In the genomic region with DNA sequence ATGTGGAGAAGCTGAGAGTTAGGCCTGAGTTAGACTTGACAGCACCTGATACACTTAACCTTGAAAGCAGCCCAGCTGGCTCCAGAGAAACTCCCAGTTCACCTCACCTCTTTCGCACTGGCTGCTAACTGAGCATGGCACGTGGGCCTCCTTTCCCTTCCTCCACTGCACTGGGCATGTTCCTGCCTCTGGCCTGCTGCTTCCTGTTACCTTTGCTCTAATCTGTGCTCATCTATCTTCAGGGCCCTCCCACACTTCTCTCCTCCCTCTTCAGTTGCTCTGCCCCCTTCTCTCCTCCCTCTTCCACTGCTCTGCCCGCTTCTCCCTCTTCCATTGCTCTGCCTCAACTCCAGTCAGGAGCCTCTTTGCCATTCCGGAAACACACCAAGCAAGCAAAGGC, we compare ENCODE assay signal across 9 cellular contexts. TPM values are rescaled to one million over a fixed set of nuclear protein-coding genes. Genes with fewer than 3 reads are reported as not detected.
DNase-seq lines count a peak whose midpoint lies in the region; ATAC-seq and TF ChIP-seq lines count a peak whose summit lies in the region.
"Had no signal": no experiment of that assay in that cellular context is flagged by ENCODE, and none has a peak within 500 bp of the region (broad histone marks: within the 10 kb centered on the region; RNA-seq: fewer than 3 reads in every experiment).

No MANE protein-coding gene starts in this region.

- CTCF ChIA-PET in RWPE1 (lab: Yijun Ruan, JAX): interaction anchor here (0.6 to 1.4 kb wide), 5 partner anchors 24 to 499 kb away, joined by 3 to 6 read pairs (median 5); no protein-coding TSS in a partner anchor

- peak; percentile 17 for ATAC-seq in left ventricle myocardium superior
- peak; percentile 80 to 81 for ATAC-seq in gastrocnemius medialis
- ATAC-seq in HG03025 (IDR thresholded peaks at IDR 0.05; ENCODE audit: low FRiP score, unreplicated experiment): no peak

- peaks cover 37 to 50% of the 10 kb centered on the region in 2 donors for H3K4me1 ChIP-seq in gastrocnemius medialis

- no peaks in the 10 kb centered on the region for H3K9me3 ChIP-seq in gastrocnemius medialis

- H3K4me3 Mint-ChIP-seq in activated CD4-positive, alpha-beta T cell treated with anti-CD3 and anti-CD28 coated beads, Interleukin-2, amount 10 ng/mL, durations not matched to agents 24 days and 14 days: no peak overlapping the region

- H3K9me3 Mint-ChIP-seq in activated CD4-positive, alpha-beta T cell treated with anti-CD3 and anti-CD28 coated beads, Interleukin-2, amount 10 ng/mL, durations not matched to agents 24 days and 14 days: no peaks in the 10 kb centered on the region

- in situ Hi-C loops in gastrocnemius medialis (cut with MboI; ENCODE audit: low sequenced_read_pairs in 4 of 4): no loop called here

- H3K27ac ChIP-seq in RWPE1 (peak overlapping the region; percentile 62), gastrocnemius medialis (peak overlapping the region; percentile 85 to 96 (median 88))

- H3K36me3 Mint-ChIP-seq in activated CD4-positive, alpha-beta T cell treated with anti-CD3 and anti-CD28 coated beads, Interleukin-2, amount 10 ng/mL, durations not matched to agents 24 days and 14 days (ENCODE audit: low read depth): peaks cover 67% of the 10 kb centered on the region

- TF ChIP-seq POLR2A in gastrocnemius medialis (IDR thresholded peaks at IDR 0.05): no peak

- H3K27me3 Mint-ChIP-seq in activated CD4-positive, alpha-beta T cell treated with anti-CD3 and anti-CD28 coated beads, Interleukin-2, amount 10 ng/mL, durations not matched to agents 24 days and 14 days: no peaks in the 10 kb centered on the region

- H3K4me1 Mint-ChIP-seq in activated CD4-positive, alpha-beta T cell treated with anti-CD3 and anti-CD28 coated beads, Interleukin-2, amount 10 ng/mL, durations not matched to agents 24 days and 14 days: peaks cover 6% of the 10 kb centered on the region

- peak overlapping the region; percentile 48 for H3K27ac Mint-ChIP-seq in activated CD4-positive, alpha-beta T cell treated with anti-CD3 and anti-CD28 coated beads, Interleukin-2, amount 10 ng/mL, durations not matched to agents 24 days and 14 days

- H3K36me3 ChIP-seq in gastrocnemius medialis: peaks cover 0 to 36% of the 10 kb centered on the region in 2 donors

- H3K27me3 ChIP-seq in gastrocnemius medialis: no peaks in the 10 kb centered on the region

- intact Hi-C loops in activated CD4-positive, alpha-beta T cell treated with anti-CD3 and anti-CD28 coated beads, Interleukin-2, amount 10 ng/mL, durations not matched to agents 24 days and 14 days (cut with micrococcal nuclease): no loop called here
- intact Hi-C loops in left ventricle myocardium superior (cut with micrococcal nuclease): no loop called here
- intact Hi-C loops in gastrocnemius medialis (cut with DNase I; ENCODE audit: low total_unique reads): no loop called here

- no peak for DNase-seq in activated CD4-positive, alpha-beta T cell treated with anti-CD3 and anti-CD28 coated beads, Interleukin-2, amount 10 ng/mL, durations not matched to agents 24 days and 14 days
- no peak for DNase-seq in activated CD4-positive, alpha-beta T cell treated with anti-CD3 and anti-CD28 coated beads for 1 hour
- DNase-seq in RWPE1 (ENCODE audit: low spot score) (no peak), left ventricle myocardium superior (peak; percentile 19), gastrocnemius medialis (peak; percentile 88 to 95), middle frontal gyrus (ENCODE audit: extremely low spot score, low spot score) (no peak), GM19238 (ENCODE audit: insufficient read length, low spot score) (no peak)
- DNase-seq: NCI-H1436 had no signal

- TF ChIP-seq CTCF in RWPE1 (conservative IDR thresholded peaks at IDR 0.05; ENCODE audit: low read depth): no peak
- no peak for TF ChIP-seq CTCF in gastrocnemius medialis (IDR thresholded peaks at IDR 0.05 in 4 of 5, conservative IDR thresholded peaks at IDR 0.05 in 1 of 5)

- no peak overlapping the region for H3K4me3 ChIP-seq in gastrocnemius medialis

- POLR2A ChIA-PET in RWPE1 (lab: Yijun Ruan, JAX; ENCODE audit: low non-redundant PET): interaction anchor here (1.0 kb wide), 1 partner anchor 45 kb away, joined by 3 read pairs; no protein-coding TSS in a partner anchor

RNA-seq across cellular contexts. Expression of gene UBE2V1, which starts 13.7 kb away (rescaled TPM):
- total RNA-seq in activated CD4-positive, alpha-beta T cell treated with anti-CD3 and anti-CD28 coated beads, Interleukin-2, amount 10 ng/mL, durations not matched to agents 24 days and 14 days: 142 and 153 TPM in 2 replicates
- total RNA-seq in left ventricle myocardium superior (92.6 TPM), gastrocnemius medialis (10 to 100 TPM; 37.6 to 58.5 (median 46.9) TPM)

RNA-seq across cellular contexts. Expression of gene PEDS1, which starts 26.9 kb away (rescaled TPM):
- 26.3 and 30.2 TPM in 2 replicates for total RNA-seq in activated CD4-positive, alpha-beta T cell treated with anti-CD3 and anti-CD28 coated beads, Interleukin-2, amount 10 ng/mL, durations not matched to agents 24 days and 14 days
- total RNA-seq in left ventricle myocardium superior (31.1 TPM), gastrocnemius medialis (10 to 100 TPM; 33.2 to 77.9 (median 38.2) TPM)

Comparison
In these comparisons a context has a peak if more than half of its experiments do, and no peak if none do; other contexts are left out.
1. DNase-seq: peak in left ventricle myocardium superior (single experiment) and gastrocnemius medialis (2 of 2); none in activated CD4-positive, alpha-beta T cell treated with anti-CD3 and anti-CD28 coated beads, Interleukin-2, amount 10 ng/mL, durations not matched to agents 24 days and 14 days (single experiment), activated CD4-positive, alpha-beta T cell treated with anti-CD3 and anti-CD28 coated beads for 1 hour (single experiment), RWPE1 (single experiment), middle frontal gyrus (single experiment) and GM19238 (single experiment).